Comparison of ENCODE assay signal across 8 cellular contexts in genomic region chr1:1115136-1115829, GRCh38. TPM values are rescaled to one million over a fixed set of nuclear protein-coding genes. Genes with fewer than 3 reads are reported as not detected.
A peak's percentile ranks its signal among the peaks of the same experiment; 100 is the strongest.
DNase-seq lines count a peak whose midpoint lies in the region; ATAC-seq and TF ChIP-seq lines count a peak whose summit lies in the region.

No MANE protein-coding gene starts in this region.

- intact Hi-C loops in dendritic cell treated with granulocyte-macrophage colony-stimulating factor and Interleukin-4, amounts not matched to agents 40 ng/mL and 50 ng/mL, for 4 days (cut with micrococcal nuclease): no loop called here

- H3K36me3 ChIP-seq in KMS-11 (ENCODE audit: insufficient read depth): no peaks in the 10 kb centered on the region

- TF ChIP-seq CTCF in AG04450 (IDR thresholded peaks at IDR 0.05; ENCODE audit: low read depth, low read length): no peak
- no peak for TF ChIP-seq CTCF in KMS-11 (conservative IDR thresholded peaks at IDR 0.05; ENCODE audit: low read depth, low read length)

- H3K4me3 ChIP-seq in AG04450 (ENCODE audit: low read depth, low read length) (peak overlapping the region; percentile 71), KMS-11 (IDR thresholded peaks at IDR 0.05; ENCODE audit: insufficient read depth, low read depth, low read length) (no peak overlapping the region)

- peaks cover 38% of the 10 kb centered on the region for H3K27me3 Mint-ChIP-seq in dendritic cell treated with granulocyte-macrophage colony-stimulating factor and Interleukin-4, amounts not matched to agents 40 ng/mL and 50 ng/mL, for 4 days
- H3K27me3 Mint-ChIP-seq in naive thymus-derived CD8-positive, alpha-beta T cell: peaks cover 0 to 3% (median 0%) of the 10 kb centered on the region in 5 donors

- POLR2A ChIA-PET in AG04450 (lab: Yijun Ruan, JAX): interaction anchor here (1.0 kb wide), 1 partner anchor 36 kb away, joined by 3 read pairs; no protein-coding TSS in a partner anchor
- POLR2A ChIA-PET in naive thymus-derived CD8-positive, alpha-beta T cell (lab: Charles Lee): interaction anchor here (0.6 to 1.8 kb wide), 7 partner anchors 9 to 260 kb away, joined by 3 to 6 read pairs (median 3); partner anchors contain the start of genes AURKAIP1 and ISG15

- H3K9ac ChIP-seq in KMS-11: peak overlapping the region; percentile 53; the same call in 1 of the 2 replicates

- peaks cover 20% of the 10 kb centered on the region for H3K9me3 Mint-ChIP-seq in dendritic cell treated with granulocyte-macrophage colony-stimulating factor and Interleukin-4, amounts not matched to agents 40 ng/mL and 50 ng/mL, for 4 days
- H3K9me3 Mint-ChIP-seq in naive thymus-derived CD8-positive, alpha-beta T cell: peaks cover 0 to 16% (median 0%) of the 10 kb centered on the region in 9 donors

- H4K20me1 ChIP-seq in KMS-11 (ENCODE audit: insufficient read depth): no peaks in the 10 kb centered on the region

- H3K27ac ChIP-seq in AG04450 (ENCODE audit: low read depth, low read length) (no peak overlapping the region), KMS-11 (no peak overlapping the region), caudate nucleus (ENCODE audit: low read depth, low read length) (no peak overlapping the region)

- peak overlapping the region; percentile 54; the same call in 1 of the 2 replicates for H3K4me2 ChIP-seq in KMS-11

- peaks cover 23% of the 10 kb centered on the region for H3K9me3 ChIP-seq in AG04450 (ENCODE audit: control insufficient read depth, insufficient read depth, low read length)

- H3K79me2 ChIP-seq in KMS-11 (ENCODE audit: insufficient read depth, low read depth): no peaks in the 10 kb centered on the region; the same call in 1 of the 2 replicates

- H3K4me3 Mint-ChIP-seq in dendritic cell treated with granulocyte-macrophage colony-stimulating factor and Interleukin-4, amounts not matched to agents 40 ng/mL and 50 ng/mL, for 4 days: peak overlapping the region; percentile 80
- H3K4me3 Mint-ChIP-seq in naive thymus-derived CD8-positive, alpha-beta T cell: peak overlapping the region; percentile 83 to 95 (median 87)

- H3K27ac Mint-ChIP-seq in dendritic cell treated with granulocyte-macrophage colony-stimulating factor and Interleukin-4, amounts not matched to agents 40 ng/mL and 50 ng/mL, for 4 days: peak overlapping the region; percentile 74
- peak overlapping the region in 8 of 10 donors; percentile 51 to 91 (median 70) for H3K27ac Mint-ChIP-seq in naive thymus-derived CD8-positive, alpha-beta T cell

- H3K4me1 ChIP-seq in KMS-11 (ENCODE audit: low read depth, poor library complexity, severe bottlenecking): peaks cover 7% of the 10 kb centered on the region

- no peak overlapping the region for H2AFZ ChIP-seq in KMS-11 (ENCODE audit: low read depth)

- peaks cover 26% of the 10 kb centered on the region for H3K36me3 Mint-ChIP-seq in dendritic cell treated with granulocyte-macrophage colony-stimulating factor and Interleukin-4, amounts not matched to agents 40 ng/mL and 50 ng/mL, for 4 days (ENCODE audit: low read depth)
- peaks cover 4 to 19% (median 13%) of the 10 kb centered on the region in 3 donors for H3K36me3 Mint-ChIP-seq in naive thymus-derived CD8-positive, alpha-beta T cell

- no peak for ATAC-seq in naive thymus-derived CD8-positive, alpha-beta T cell
- ATAC-seq in GM21619 (IDR thresholded peaks at IDR 0.05; ENCODE audit: unreplicated experiment): no peak

- CTCF ChIA-PET in AG04450 (lab: Charles Lee): no interaction called here

- peaks cover 18% of the 10 kb centered on the region for H3K4me1 Mint-ChIP-seq in dendritic cell treated with granulocyte-macrophage colony-stimulating factor and Interleukin-4, amounts not matched to agents 40 ng/mL and 50 ng/mL, for 4 days (ENCODE audit: low read depth)
- H3K4me1 Mint-ChIP-seq in naive thymus-derived CD8-positive, alpha-beta T cell: peaks cover 6 to 20% (median 13%) of the 10 kb centered on the region in 4 donors

- no peak for DNase-seq in AG04450 (ENCODE audit: low read depth, low spot score)
- DNase-seq in naive thymus-derived CD8-positive, alpha-beta T cell: no peak
- no peak for DNase-seq in stimulated activated naive CD4-positive, alpha-beta T cell (lab: John Stamatoyannopoulos, UW)
- DNase-seq in caudate nucleus (lab: John Stamatoyannopoulos, UW): no peak
- no peak for DNase-seq in NK-92 (lab: John Stamatoyannopoulos, UW; ENCODE audit: unreplicated experiment)

- H3K27me3 ChIP-seq in AG04450 (ENCODE audit: control insufficient read depth, insufficient read depth, low read length) (peaks cover 16% of the 10 kb centered on the region), KMS-11 (ENCODE audit: insufficient read depth, low read depth) (peaks cover 35% of the 10 kb centered on the region)

RNA-seq across cellular contexts. Expression of gene C1orf159, which starts 0.6 kb away (rescaled TPM):
- 2.3 and 3.2 TPM in 2 replicates for polyA plus RNA-seq in AG04450 (2011; rRNA removed)
- 0.92 and 1.1 TPM in 2 replicates for polyA minus RNA-seq in AG04450 (2011; rRNA and poly(A)+ RNA removed)
- 10 to 100 TPM; 24.9 to 26.5 TPM for total RNA-seq in naive thymus-derived CD8-positive, alpha-beta T cell
- 10 to 100 TPM in 1 of 3 donors, 1 to 10 TPM in 2; 3.2 to 10.7 (median 6.2) TPM for polyA plus RNA-seq in naive thymus-derived CD8-positive, alpha-beta T cell

RNA-seq across cellular contexts. Expression of gene RNF223, which starts 41.2 kb away (rescaled TPM):
- not detected in 2 replicates for polyA plus RNA-seq in AG04450 (2011; rRNA removed)
- not detected in 2 replicates for polyA minus RNA-seq in AG04450 (2011; rRNA and poly(A)+ RNA removed)
- total RNA-seq in naive thymus-derived CD8-positive, alpha-beta T cell: not detected
- polyA plus RNA-seq in naive thymus-derived CD8-positive, alpha-beta T cell: not detected

RNA-seq across cellular contexts. Expression of gene TTLL10, which starts 58.4 kb away (rescaled TPM):
- polyA plus RNA-seq in AG04450 (2011; rRNA removed): not detected in 2 replicates
- polyA minus RNA-seq in AG04450 (2011; rRNA and poly(A)+ RNA removed): not detected in 2 replicates
- not detected for total RNA-seq in naive thymus-derived CD8-positive, alpha-beta T cell
- not detected for polyA plus RNA-seq in naive thymus-derived CD8-positive, alpha-beta T cell
